1 cellular context compared by ENCODE assay signal in the genomic region with DNA sequence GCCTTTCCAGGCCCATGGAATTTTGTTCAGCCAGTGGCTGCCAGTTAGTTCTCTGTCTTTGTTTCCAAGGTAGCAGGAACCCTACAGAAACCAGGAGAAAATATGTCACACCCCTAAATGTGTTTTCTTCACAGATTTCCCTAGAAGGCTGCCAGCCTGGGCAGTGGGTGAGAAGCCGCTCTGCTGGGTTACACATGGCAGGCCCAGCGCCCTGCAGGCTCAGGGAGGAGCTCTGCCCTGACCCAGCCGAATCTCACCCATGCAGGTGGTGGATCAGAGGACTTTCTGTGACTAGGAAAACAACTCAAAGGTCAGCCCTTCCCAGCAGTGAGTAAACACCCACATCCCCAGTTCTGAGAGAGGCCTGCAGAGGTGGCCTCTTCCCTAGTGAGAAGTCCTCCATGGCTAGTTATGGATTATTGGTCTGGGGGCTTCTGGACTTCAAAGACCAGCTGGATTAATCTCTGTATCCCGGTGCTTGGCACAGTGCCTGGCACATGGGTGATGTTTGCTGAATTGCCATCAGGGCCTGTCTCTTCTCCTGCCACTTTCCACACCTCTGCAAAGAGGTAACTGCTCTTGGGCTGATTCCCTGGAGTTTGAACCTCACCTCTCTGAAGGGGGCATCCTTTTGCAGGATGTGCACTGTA.
A peak's percentile ranks its signal among the peaks of the same experiment; 100 is the strongest.
TF ChIP-seq lines count a peak whose summit lies in the region.

No MANE protein-coding gene starts in this region.

TF ChIP-seq in HepG2, 621 proteins besides CTCF, POLR2A, EP300 and RAD21 (continued from another document and continues in another):
- TF ChIP-seq, protein P1, sequence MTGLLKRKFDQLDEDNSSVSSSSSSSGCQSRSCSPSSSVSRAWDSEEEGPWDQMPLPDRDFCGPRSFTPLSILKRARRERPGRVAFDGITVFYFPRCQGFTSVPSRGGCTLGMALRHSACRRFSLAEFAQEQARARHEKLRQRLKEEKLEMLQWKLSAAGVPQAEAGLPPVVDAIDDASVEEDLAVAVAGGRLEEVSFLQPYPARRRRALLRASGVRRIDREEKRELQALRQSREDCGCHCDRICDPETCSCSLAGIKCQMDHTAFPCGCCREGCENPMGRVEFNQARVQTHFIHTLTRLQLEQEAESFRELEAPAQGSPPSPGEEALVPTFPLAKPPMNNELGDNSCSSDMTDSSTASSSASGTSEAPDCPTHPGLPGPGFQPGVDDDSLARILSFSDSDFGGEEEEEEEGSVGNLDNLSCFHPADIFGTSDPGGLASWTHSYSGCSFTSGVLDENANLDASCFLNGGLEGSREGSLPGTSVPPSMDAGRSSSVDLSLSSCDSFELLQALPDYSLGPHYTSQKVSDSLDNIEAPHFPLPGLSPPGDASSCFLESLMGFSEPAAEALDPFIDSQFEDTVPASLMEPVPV (CRISPR knock-in tag; IDR thresholded peaks at IDR 0.05): peak; percentile 61
- TF ChIP-seq PAF1 (CRISPR knock-in tag; IDR thresholded peaks at IDR 0.05): no peak
- TF ChIP-seq HHEX (CRISPR knock-in tag; IDR thresholded peaks at IDR 0.05): peak; percentile 56
- TF ChIP-seq ADNP (CRISPR knock-in tag; IDR thresholded peaks at IDR 0.05): no peak
- no peak for TF ChIP-seq KAT2B (IDR thresholded peaks at IDR 0.05; ENCODE audit: borderline replicate concordance, low read depth, low read length)
- TF ChIP-seq, protein P2, sequence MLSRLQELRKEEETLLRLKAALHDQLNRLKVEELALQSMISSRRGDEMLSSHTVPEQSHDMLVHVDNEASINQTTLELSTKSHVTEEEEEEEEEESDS (CRISPR knock-in tag; IDR thresholded peaks at IDR 0.05; ENCODE audit: borderline replicate concordance): peak; percentile 74; the same call in 1 of the 2 replicates
- no peak for TF ChIP-seq NFE2 (CRISPR knock-in tag; IDR thresholded peaks at IDR 0.05)
- TF ChIP-seq, protein P3, sequence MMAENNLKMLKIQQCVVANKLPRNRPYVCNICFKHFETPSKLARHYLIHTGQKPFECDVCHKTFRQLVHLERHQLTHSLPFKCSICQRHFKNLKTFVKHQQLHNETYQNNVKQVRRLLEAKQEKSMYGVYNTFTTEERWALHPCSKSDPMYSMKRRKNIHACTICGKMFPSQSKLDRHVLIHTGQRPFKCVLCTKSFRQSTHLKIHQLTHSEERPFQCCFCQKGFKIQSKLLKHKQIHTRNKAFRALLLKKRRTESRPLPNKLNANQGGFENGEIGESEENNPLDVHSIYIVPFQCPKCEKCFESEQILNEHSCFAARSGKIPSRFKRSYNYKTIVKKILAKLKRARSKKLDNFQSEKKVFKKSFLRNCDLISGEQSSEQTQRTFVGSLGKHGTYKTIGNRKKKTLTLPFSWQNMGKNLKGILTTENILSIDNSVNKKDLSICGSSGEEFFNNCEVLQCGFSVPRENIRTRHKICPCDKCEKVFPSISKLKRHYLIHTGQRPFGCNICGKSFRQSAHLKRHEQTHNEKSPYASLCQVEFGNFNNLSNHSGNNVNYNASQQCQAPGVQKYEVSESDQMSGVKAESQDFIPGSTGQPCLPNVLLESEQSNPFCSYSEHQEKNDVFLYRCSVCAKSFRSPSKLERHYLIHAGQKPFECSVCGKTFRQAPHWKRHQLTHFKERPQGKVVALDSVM (CRISPR knock-in tag; IDR thresholded peaks at IDR 0.05): peak; percentile 64
- TF ChIP-seq JUNB (CRISPR knock-in tag; IDR thresholded peaks at IDR 0.05; ENCODE audit: borderline replicate concordance): no peak
- TF ChIP-seq ZFX (CRISPR knock-in tag; IDR thresholded peaks at IDR 0.05; ENCODE audit: low read depth): peak; percentile 92
- TF ChIP-seq HDAC1 (CRISPR knock-in tag; IDR thresholded peaks at IDR 0.05): peak; percentile 69
- no peak for TF ChIP-seq ZNF460 (CRISPR knock-in tag; IDR thresholded peaks at IDR 0.05; ENCODE audit: borderline replicate concordance)
- TF ChIP-seq, protein P4, sequence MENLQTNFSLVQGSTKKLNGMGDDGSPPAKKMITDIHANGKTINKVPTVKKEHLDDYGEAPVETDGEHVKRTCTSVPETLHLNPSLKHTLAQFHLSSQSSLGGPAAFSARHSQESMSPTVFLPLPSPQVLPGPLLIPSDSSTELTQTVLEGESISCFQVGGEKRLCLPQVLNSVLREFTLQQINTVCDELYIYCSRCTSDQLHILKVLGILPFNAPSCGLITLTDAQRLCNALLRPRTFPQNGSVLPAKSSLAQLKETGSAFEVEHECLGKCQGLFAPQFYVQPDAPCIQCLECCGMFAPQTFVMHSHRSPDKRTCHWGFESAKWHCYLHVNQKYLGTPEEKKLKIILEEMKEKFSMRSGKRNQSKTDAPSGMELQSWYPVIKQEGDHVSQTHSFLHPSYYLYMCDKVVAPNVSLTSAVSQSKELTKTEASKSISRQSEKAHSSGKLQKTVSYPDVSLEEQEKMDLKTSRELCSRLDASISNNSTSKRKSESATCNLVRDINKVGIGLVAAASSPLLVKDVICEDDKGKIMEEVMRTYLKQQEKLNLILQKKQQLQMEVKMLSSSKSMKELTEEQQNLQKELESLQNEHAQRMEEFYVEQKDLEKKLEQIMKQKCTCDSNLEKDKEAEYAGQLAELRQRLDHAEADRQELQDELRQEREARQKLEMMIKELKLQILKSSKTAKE (CRISPR knock-in tag; IDR thresholded peaks at IDR 0.05; ENCODE audit: borderline replicate concordance): peak; percentile 62; the same call in 1 of the 2 replicates
- TF ChIP-seq, protein P5, sequence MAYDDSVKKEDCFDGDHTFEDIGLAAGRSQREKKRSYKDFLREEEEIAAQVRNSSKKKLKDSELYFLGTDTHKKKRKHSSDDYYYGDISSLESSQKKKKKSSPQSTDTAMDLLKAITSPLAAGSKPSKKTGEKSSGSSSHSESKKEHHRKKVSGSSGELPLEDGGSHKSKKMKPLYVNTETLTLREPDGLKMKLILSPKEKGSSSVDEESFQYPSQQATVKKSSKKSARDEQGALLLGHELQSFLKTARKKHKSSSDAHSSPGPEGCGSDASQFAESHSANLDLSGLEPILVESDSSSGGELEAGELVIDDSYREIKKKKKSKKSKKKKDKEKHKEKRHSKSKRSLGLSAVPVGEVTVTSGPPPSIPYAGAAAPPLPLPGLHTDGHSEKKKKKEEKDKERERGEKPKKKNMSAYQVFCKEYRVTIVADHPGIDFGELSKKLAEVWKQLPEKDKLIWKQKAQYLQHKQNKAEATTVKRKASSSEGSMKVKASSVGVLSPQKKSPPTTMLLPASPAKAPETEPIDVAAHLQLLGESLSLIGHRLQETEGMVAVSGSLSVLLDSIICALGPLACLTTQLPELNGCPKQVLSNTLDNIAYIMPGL (CRISPR knock-in tag; IDR thresholded peaks at IDR 0.05; ENCODE audit: borderline replicate concordance in 1 of 2, low read depth in 1 of 2): peak; percentile 54 to 80; a peak in 3 of 4 replicates
- no peak for TF ChIP-seq MBNL3 (CRISPR knock-in tag; conservative IDR thresholded peaks at IDR 0.05)
- no peak; the same call in 1 of the 2 replicates for TF ChIP-seq ZNF558 (CRISPR knock-in tag; IDR thresholded peaks at IDR 0.05; ENCODE audit: borderline replicate concordance)
- TF ChIP-seq, protein P6, sequence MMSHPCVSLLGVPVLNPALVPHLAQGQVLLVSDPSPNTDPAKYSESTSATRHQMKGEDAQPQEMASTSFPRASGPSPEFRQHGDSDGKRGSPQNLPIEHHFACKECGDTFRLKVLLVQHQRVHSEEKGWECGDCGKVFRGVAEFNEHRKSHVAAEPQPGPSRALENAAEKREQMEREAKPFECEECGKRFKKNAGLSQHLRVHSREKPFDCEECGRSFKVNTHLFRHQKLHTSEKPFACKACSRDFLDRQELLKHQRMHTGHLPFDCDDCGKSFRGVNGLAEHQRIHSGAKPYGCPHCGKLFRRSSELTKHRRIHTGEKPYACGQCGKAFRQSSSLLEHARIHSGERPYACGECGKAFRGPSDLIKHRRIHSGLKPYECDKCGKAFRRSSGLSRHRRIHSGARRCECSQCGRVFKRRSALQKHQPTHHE (CRISPR knock-in tag; IDR thresholded peaks at IDR 0.05; ENCODE audit: borderline replicate concordance): no peak; the same call in 1 of the 2 replicates
- TF ChIP-seq RFX5 (IDR thresholded peaks at IDR 0.05; ENCODE audit: low read depth, low read length): no peak
- TF ChIP-seq MIER2 (CRISPR knock-in tag; IDR thresholded peaks at IDR 0.05): peak; percentile 67
- TF ChIP-seq PHF21A (CRISPR knock-in tag; IDR thresholded peaks at IDR 0.05): peak; percentile 96
- peak; percentile 82 for TF ChIP-seq SAP130 (CRISPR knock-in tag; IDR thresholded peaks at IDR 0.05; ENCODE audit: low read depth)
- TF ChIP-seq ZSCAN12 (CRISPR knock-in tag; IDR thresholded peaks at IDR 0.05): no peak
- TF ChIP-seq TSC22D2 (CRISPR knock-in tag; IDR thresholded peaks at IDR 0.05; ENCODE audit: borderline replicate concordance): 0 out of 2 replicates have a peak, but pooled peaks have one; percentile 25
- no peak for TF ChIP-seq RORA (CRISPR knock-in tag; IDR thresholded peaks at IDR 0.05)
- peak; percentile 80 for TF ChIP-seq HOXA3 (CRISPR knock-in tag; IDR thresholded peaks at IDR 0.05)
- TF ChIP-seq ZNF326 (CRISPR knock-in tag; IDR thresholded peaks at IDR 0.05; ENCODE audit: borderline replicate concordance): no peak
- TF ChIP-seq, protein P7, sequence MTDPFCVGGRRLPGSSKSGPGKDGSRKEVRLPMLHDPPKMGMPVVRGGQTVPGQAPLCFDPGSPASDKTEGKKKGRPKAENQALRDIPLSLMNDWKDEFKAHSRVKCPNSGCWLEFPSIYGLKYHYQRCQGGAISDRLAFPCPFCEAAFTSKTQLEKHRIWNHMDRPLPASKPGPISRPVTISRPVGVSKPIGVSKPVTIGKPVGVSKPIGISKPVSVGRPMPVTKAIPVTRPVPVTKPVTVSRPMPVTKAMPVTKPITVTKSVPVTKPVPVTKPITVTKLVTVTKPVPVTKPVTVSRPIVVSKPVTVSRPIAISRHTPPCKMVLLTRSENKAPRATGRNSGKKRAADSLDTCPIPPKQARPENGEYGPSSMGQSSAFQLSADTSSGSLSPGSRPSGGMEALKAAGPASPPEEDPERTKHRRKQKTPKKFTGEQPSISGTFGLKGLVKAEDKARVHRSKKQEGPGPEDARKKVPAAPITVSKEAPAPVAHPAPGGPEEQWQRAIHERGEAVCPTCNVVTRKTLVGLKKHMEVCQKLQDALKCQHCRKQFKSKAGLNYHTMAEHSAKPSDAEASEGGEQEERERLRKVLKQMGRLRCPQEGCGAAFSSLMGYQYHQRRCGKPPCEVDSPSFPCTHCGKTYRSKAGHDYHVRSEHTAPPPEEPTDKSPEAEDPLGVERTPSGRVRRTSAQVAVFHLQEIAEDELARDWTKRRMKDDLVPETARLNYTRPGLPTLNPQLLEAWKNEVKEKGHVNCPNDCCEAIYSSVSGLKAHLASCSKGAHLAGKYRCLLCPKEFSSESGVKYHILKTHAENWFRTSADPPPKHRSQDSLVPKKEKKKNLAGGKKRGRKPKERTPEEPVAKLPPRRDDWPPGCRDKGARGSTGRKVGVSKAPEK (CRISPR knock-in tag; IDR thresholded peaks at IDR 0.05; ENCODE audit: borderline replicate concordance): no peak
- TF ChIP-seq, protein P8, sequence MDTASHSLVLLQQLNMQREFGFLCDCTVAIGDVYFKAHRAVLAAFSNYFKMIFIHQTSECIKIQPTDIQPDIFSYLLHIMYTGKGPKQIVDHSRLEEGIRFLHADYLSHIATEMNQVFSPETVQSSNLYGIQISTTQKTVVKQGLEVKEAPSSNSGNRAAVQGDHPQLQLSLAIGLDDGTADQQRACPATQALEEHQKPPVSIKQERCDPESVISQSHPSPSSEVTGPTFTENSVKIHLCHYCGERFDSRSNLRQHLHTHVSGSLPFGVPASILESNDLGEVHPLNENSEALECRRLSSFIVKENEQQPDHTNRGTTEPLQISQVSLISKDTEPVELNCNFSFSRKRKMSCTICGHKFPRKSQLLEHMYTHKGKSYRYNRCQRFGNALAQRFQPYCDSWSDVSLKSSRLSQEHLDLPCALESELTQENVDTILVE (CRISPR knock-in tag; IDR thresholded peaks at IDR 0.05): peak; percentile 86
- TF ChIP-seq PTBP1 (IDR thresholded peaks at IDR 0.05; ENCODE audit: low read depth, low read length, poor library complexity, severe bottlenecking): no peak
- TF ChIP-seq ZBTB8A (CRISPR knock-in tag; IDR thresholded peaks at IDR 0.05; ENCODE audit: borderline replicate concordance, low read depth): 0 out of 2 replicates have a peak, but pooled peaks have one; percentile 21
- TF ChIP-seq MED1 (CRISPR knock-in tag; IDR thresholded peaks at IDR 0.05): peak; percentile 95
- TF ChIP-seq NFYC (CRISPR knock-in tag; IDR thresholded peaks at IDR 0.05): peak; percentile 29
- TF ChIP-seq ZNF205 (CRISPR knock-in tag; IDR thresholded peaks at IDR 0.05): no peak
- TF ChIP-seq CEBPG (CRISPR knock-in tag; IDR thresholded peaks at IDR 0.05): no peak
- TF ChIP-seq ZNF75D (CRISPR knock-in tag; IDR thresholded peaks at IDR 0.05; ENCODE audit: borderline replicate concordance): no peak
- TF ChIP-seq PHF20 (CRISPR knock-in tag; IDR thresholded peaks at IDR 0.05): no peak
- TF ChIP-seq GFI1 (CRISPR knock-in tag; IDR thresholded peaks at IDR 0.05; ENCODE audit: borderline replicate concordance): peak; percentile 72; the same call in 1 of the 2 replicates
- TF ChIP-seq NR2F6 (IDR thresholded peaks at IDR 0.05): peak; percentile 88
- peak; percentile 92 for TF ChIP-seq NR2F6 (CRISPR knock-in tag; IDR thresholded peaks at IDR 0.05)
- TF ChIP-seq ZNF562 (CRISPR knock-in tag; IDR thresholded peaks at IDR 0.05; ENCODE audit: borderline replicate concordance): no peak
- TF ChIP-seq, protein P9, sequence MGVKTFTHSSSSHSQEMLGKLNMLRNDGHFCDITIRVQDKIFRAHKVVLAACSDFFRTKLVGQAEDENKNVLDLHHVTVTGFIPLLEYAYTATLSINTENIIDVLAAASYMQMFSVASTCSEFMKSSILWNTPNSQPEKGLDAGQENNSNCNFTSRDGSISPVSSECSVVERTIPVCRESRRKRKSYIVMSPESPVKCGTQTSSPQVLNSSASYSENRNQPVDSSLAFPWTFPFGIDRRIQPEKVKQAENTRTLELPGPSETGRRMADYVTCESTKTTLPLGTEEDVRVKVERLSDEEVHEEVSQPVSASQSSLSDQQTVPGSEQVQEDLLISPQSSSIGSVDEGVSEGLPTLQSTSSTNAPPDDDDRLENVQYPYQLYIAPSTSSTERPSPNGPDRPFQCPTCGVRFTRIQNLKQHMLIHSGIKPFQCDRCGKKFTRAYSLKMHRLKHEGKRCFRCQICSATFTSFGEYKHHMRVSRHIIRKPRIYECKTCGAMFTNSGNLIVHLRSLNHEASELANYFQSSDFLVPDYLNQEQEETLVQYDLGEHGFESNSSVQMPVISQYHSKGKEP (CRISPR knock-in tag; IDR thresholded peaks at IDR 0.05): no peak
- TF ChIP-seq DPF2 (CRISPR knock-in tag; IDR thresholded peaks at IDR 0.05; ENCODE audit: borderline replicate concordance, low read depth): peak; percentile 89
- TF ChIP-seq, protein P10, sequence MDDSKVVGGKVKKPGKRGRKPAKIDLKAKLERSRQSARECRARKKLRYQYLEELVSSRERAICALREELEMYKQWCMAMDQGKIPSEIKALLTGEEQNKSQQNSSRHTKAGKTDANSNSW (CRISPR knock-in tag; IDR thresholded peaks at IDR 0.05; ENCODE audit: borderline replicate concordance): no peak; the same call in 1 of the 2 replicates
- TF ChIP-seq PAX8 (CRISPR knock-in tag; IDR thresholded peaks at IDR 0.05; ENCODE audit: borderline replicate concordance): no peak
- TF ChIP-seq NFE2L1 (CRISPR knock-in tag; IDR thresholded peaks at IDR 0.05; ENCODE audit: borderline replicate concordance): no peak
- TF ChIP-seq RAD51 (IDR thresholded peaks at IDR 0.05; ENCODE audit: borderline replicate concordance): no peak
- TF ChIP-seq SNRNP70 (IDR thresholded peaks at IDR 0.05; ENCODE audit: low read depth, low read length): no peak
- no peak for TF ChIP-seq RFX1 (IDR thresholded peaks at IDR 0.05)
